13 cellular contexts compared by ENCODE assay signal in the genomic region with DNA sequence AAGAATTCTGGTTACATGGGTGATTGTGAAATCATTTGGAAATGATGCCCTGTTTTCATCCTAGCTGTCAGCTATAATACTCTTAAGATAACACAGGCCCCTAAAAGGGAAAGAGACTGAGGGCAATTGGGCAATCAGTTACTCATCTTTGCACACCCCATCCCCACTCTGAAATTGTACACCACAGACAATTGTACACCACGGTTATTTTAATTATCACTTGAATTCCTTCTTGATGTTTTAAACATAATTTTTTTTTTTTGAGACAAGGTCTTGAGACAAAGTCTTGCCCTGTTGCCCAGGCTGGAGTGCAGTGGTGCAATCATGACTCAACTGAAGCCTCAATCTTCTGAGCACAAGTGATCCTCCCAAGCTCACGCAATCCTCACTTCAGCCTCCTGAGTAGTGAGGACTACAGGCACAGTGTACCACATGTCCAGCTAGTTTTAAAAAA.
DNase-seq lines count a peak whose midpoint lies in the region; TF ChIP-seq lines count a peak whose summit lies in the region.
"Had no signal": no experiment of that assay in that cellular context is flagged by ENCODE, and none has a peak within 500 bp of the region (broad histone marks: within the 10 kb centered on the region; RNA-seq: fewer than 3 reads in every experiment).

No MANE protein-coding gene starts in this region.

- no peaks in the 10 kb centered on the region for H3K36me3 Mint-ChIP-seq in endothelial cell (ENCODE audit: low read depth, unreplicated experiment)
- H3K36me3 Mint-ChIP-seq: stimulated activated memory B cell treated with anti-CD40 and anti-IgM and Interleukin-4, amounts not matched to agents 10 μg/mL and 1 μg/mL and 100 μg/mL, for 72 hours had no signal

- peak; percentile 21 for DNase-seq in AG08396 (ENCODE audit: low spot score)
- peak; percentile 95 for DNase-seq in MV-4-11 (lab: John Stamatoyannopoulos, UW)
- peak; percentile 47 for DNase-seq in epithelial cell of proximal tubule (ENCODE audit: low read depth)
- DNase-seq in non-pigmented ciliary epithelial cell (ENCODE audit: low read depth) = peak; percentile 60
- no peak for DNase-seq in endothelial cell (ENCODE audit: low spot score)
- no peak for DNase-seq in NCI-H1436 treated with DMSO at 0.1 percent for 48 hours (lab: John Stamatoyannopoulos, UW)
- no peak for DNase-seq in activated effector memory CD4-positive, alpha-beta T cell treated with anti-CD3 and anti-CD28 coated beads, Interleukin-2, amount 50 U/mL, for 16 hours
- no peak for DNase-seq in HPDE6-E6E7 (ENCODE audit: extremely low spot score)
- DNase-seq: activated CD4-positive, CD25-positive, alpha-beta regulatory T cell treated with anti-CD3 and anti-CD28 coated beads, Interleukin-2, amount 50 U/mL, for 72 hours; activated naive CD4-positive, alpha-beta T cell treated with anti-CD3 and anti-CD28 coated beads, Interleukin-2, amount 50 U/mL, for 16 hours; NCI-H1048; stimulated activated CD4-positive, alpha-beta T cell treated with anti-CD3 and anti-CD28 coated beads, Interleukin-12 subunit alpha, Interleukin-12 subunit beta, amount 100 ng/mL, for 4 hours had no signal

- TF ChIP-seq CTCF in epithelial cell of proximal tubule (conservative IDR thresholded peaks at IDR 0.05; ENCODE audit: low read depth, low read length) (no peak), endothelial cell (IDR thresholded peaks at IDR 0.05; ENCODE audit: unreplicated experiment) (no peak)

- no peaks in the 10 kb centered on the region for H3K27me3 Mint-ChIP-seq in endothelial cell (ENCODE audit: unreplicated experiment)
- H3K27me3 Mint-ChIP-seq: stimulated activated memory B cell treated with anti-CD40 and anti-IgM and Interleukin-4, amounts not matched to agents 10 μg/mL and 1 μg/mL and 100 μg/mL, for 72 hours had no signal

- no peak overlapping the region for H3K4me3 Mint-ChIP-seq in endothelial cell (ENCODE audit: unreplicated experiment)
- H3K4me3 Mint-ChIP-seq: stimulated activated memory B cell treated with anti-CD40 and anti-IgM and Interleukin-4, amounts not matched to agents 10 μg/mL and 1 μg/mL and 100 μg/mL, for 72 hours had no signal

- H3K27ac Mint-ChIP-seq in endothelial cell (ENCODE audit: unreplicated experiment) = no peak overlapping the region
- H3K27ac Mint-ChIP-seq: stimulated activated memory B cell treated with anti-CD40 and anti-IgM and Interleukin-4, amounts not matched to agents 10 μg/mL and 1 μg/mL and 100 μg/mL, for 72 hours had no signal

- no peak overlapping the region for H3K4me3 ChIP-seq in epithelial cell of proximal tubule (ENCODE audit: low read depth, low read length)

- H3K9me3 Mint-ChIP-seq in endothelial cell (ENCODE audit: unreplicated experiment) = no peaks in the 10 kb centered on the region

- H3K4me1 Mint-ChIP-seq in endothelial cell (ENCODE audit: unreplicated experiment) = peaks cover 12% of the 10 kb centered on the region

Comparison
In these comparisons a context has a peak if more than half of its experiments do, and no peak if none do; other contexts are left out.
1. DNase-seq: peak in AG08396 (single experiment), MV-4-11 (single experiment), epithelial cell of proximal tubule (single experiment) and non-pigmented ciliary epithelial cell (single experiment); none in endothelial cell (single experiment), NCI-H1436 treated with DMSO at 0.1 percent for 48 hours (single experiment), activated effector memory CD4-positive, alpha-beta T cell treated with anti-CD3 and anti-CD28 coated beads, Interleukin-2, amount 50 U/mL, for 16 hours (single experiment) and HPDE6-E6E7 (single experiment).